12 cellular contexts compared by ENCODE assay signal in genomic region chr6:8080338-8081151, GRCh38. TPM values are rescaled to one million over a fixed set of nuclear protein-coding genes. Genes with fewer than 3 reads are reported as not detected.
DNase-seq lines count a peak whose midpoint lies in the region; TF ChIP-seq lines count a peak whose summit lies in the region.
"Had no signal": no experiment of that assay in that cellular context is flagged by ENCODE, and none has a peak within 500 bp of the region (broad histone marks: within the 10 kb centered on the region; RNA-seq: fewer than 3 reads in every experiment).

No MANE protein-coding gene starts in this region.

- no peak overlapping the region for H2BK120ac ChIP-seq in mesenchymal stem cell (ENCODE audit: low read depth, low read length)

- no peak for TF ChIP-seq POLR2A in NB4 (IDR thresholded peaks at IDR 0.05; ENCODE audit: extremely low read depth, insufficient read length)
- TF ChIP-seq POLR2A in testis (IDR thresholded peaks at IDR 0.05): no peak

- no peak overlapping the region for H3K23ac ChIP-seq in mesenchymal stem cell (ENCODE audit: low read length in 2 of 2)

- TF ChIP-seq CTCF in Caco-2 (IDR thresholded peaks at IDR 0.05; ENCODE audit: insufficient read depth in 1 of 2, low read depth in 1 of 2, low read length in 1 of 2, severe bottlenecking in 1 of 2, unreplicated experiment in 1 of 2) (no peak), NB4 (IDR thresholded peaks at IDR 0.05; ENCODE audit: low read depth, low read length) (no peak), choroid plexus epithelial cell (conservative IDR thresholded peaks at IDR 0.05; ENCODE audit: low read depth, low read length) (no peak), testis (IDR thresholded peaks at IDR 0.05) (no peak)

- H3K4me2 ChIP-seq in mesenchymal stem cell (ENCODE audit: low read length, poor library complexity, severe bottlenecking): peak overlapping the region; percentile 13

- H3K4me1 Mint-ChIP-seq in Caco-2 (ENCODE audit: low read depth, unreplicated experiment): peaks cover 47% of the 10 kb centered on the region

- peak overlapping the region; percentile 32 for H3K27ac Mint-ChIP-seq in Caco-2 (ENCODE audit: unreplicated experiment)
- H3K27ac Mint-ChIP-seq: T-cell had no signal

- peak overlapping the region; percentile 30 for H3K4me3 Mint-ChIP-seq in Caco-2 (ENCODE audit: unreplicated experiment)
- H3K4me3 Mint-ChIP-seq: immature natural killer cell, T-cell had no signal

- no peak overlapping the region for H2BK12ac ChIP-seq in mesenchymal stem cell (ENCODE audit: low read length in 2 of 2)

- H4K91ac ChIP-seq in mesenchymal stem cell (ENCODE audit: low read length): no peak overlapping the region

- BruUV-seq in Caco-2 (replicated peaks; lab: Mats Ljungman, UMichigan): no TSS peak

- H3K9me3 Mint-ChIP-seq in Caco-2 (ENCODE audit: unreplicated experiment): no peaks in the 10 kb centered on the region
- H3K9me3 Mint-ChIP-seq: immature natural killer cell, T-cell had no signal

- H3K36me3 ChIP-seq in Caco-2 (ENCODE audit: control insufficient read depth, insufficient read depth, low read length) (peaks cover 1% of the 10 kb centered on the region; the same call in 1 of the 2 replicates), mesenchymal stem cell (ENCODE audit: control insufficient read depth in 1 of 2, insufficient read depth in 2 of 2, low read depth in 1 of 2, low read length in 2 of 2) (no peaks in the 10 kb centered on the region), testis (ENCODE audit: low read depth, missing control alignments) (no peaks in the 10 kb centered on the region)

- DNase-seq in Caco-2 (peak; percentile 61 to 81), NB4 (ENCODE audit: low read depth) (peak; percentile 82), choroid plexus epithelial cell (ENCODE audit: low read depth) (peak; percentile 84), mesenchymal stem cell (peak; percentile 71), NCI-H1417 treated with DMSO at 0.1 percent for 48 hours (lab: John Stamatoyannopoulos, UW) (no peak), retina (no peak), testis (no peak), iPS-NIHi7 (ENCODE audit: extremely low spot score) (no peak)
- DNase-seq: immature natural killer cell, psoas muscle, T-cell had no signal

- H2BK5ac ChIP-seq in mesenchymal stem cell (ENCODE audit: low read depth, low read length, poor library complexity, severe bottlenecking): no peak overlapping the region

- 81% methylated on average over 3 of the region's 4 CpGs for WGBS in mesenchymal stem cell
- WGBS in testis, 2 donors: 64 to 70% methylated on average over 4 of the region's 4 CpGs

- CTCF ChIA-PET in Caco-2 (lab: Charles Lee): no interaction called here

- intact Hi-C loops in Caco-2 (cut with micrococcal nuclease; ENCODE audit: unreplicated experiment): loop anchor here (1.0 kb wide), 2 partner anchors 16 to 22 kb away; partner anchors contain the start of genes BLOC1S5 and EEF1E1
- intact Hi-C loops in testis (cut with DNase I; ENCODE audit: low total_unique reads): no loop called here

- H4K8ac ChIP-seq in mesenchymal stem cell (ENCODE audit: low read length): no peak overlapping the region

- H3K27ac ChIP-seq in mesenchymal stem cell (ENCODE audit: low read length, poor library complexity, severe bottlenecking) (peak overlapping the region; percentile 88), testis (no peak overlapping the region)
- H3K27ac ChIP-seq: coronary artery, psoas muscle had no signal

- H3K14ac ChIP-seq in mesenchymal stem cell (ENCODE audit: low read length in 2 of 2): no peak overlapping the region

- no peak overlapping the region for H3K4ac ChIP-seq in mesenchymal stem cell (ENCODE audit: low read depth in 1 of 2, low read length in 2 of 2)

- H3K4me3 ChIP-seq in Caco-2 (ENCODE audit: low read depth, low read length) (no peak overlapping the region), NB4 (ENCODE audit: low read depth, low read length) (no peak overlapping the region), choroid plexus epithelial cell (ENCODE audit: low read depth, low read length) (no peak overlapping the region), mesenchymal stem cell (ENCODE audit: insufficient read depth in 1 of 2, low read depth in 1 of 2, low read length in 2 of 2) (peak overlapping the region in 1 of 2 experiments; percentile 32), testis (no peak overlapping the region)
- H3K4me3 ChIP-seq: coronary artery, psoas muscle had no signal

- H3K9me3 ChIP-seq in Caco-2: no peaks in the 10 kb centered on the region
- H3K9me3 ChIP-seq in mesenchymal stem cell (ENCODE audit: control insufficient read depth, low read length): no peaks in the 10 kb centered on the region
- H3K9me3 ChIP-seq in testis: no peaks in the 10 kb centered on the region
- H3K9me3 ChIP-seq: psoas muscle had no signal

- H3K9ac ChIP-seq in mesenchymal stem cell (ENCODE audit: low read length): peak overlapping the region; percentile 74

- peaks cover 34% of the 10 kb centered on the region for H3K36me3 Mint-ChIP-seq in Caco-2 (ENCODE audit: insufficient read depth, unreplicated experiment)

- H3K4me1 ChIP-seq in Caco-2 (peaks cover 71% of the 10 kb centered on the region), mesenchymal stem cell (ENCODE audit: control insufficient read depth, insufficient read depth, low read depth, low read length) (peaks cover 8% of the 10 kb centered on the region), testis (peaks cover 9% of the 10 kb centered on the region)

- H3K27me3 ChIP-seq in Caco-2 (replicated peaks; ENCODE audit: control insufficient read depth, insufficient read depth, low read length): no peaks in the 10 kb centered on the region
- no peaks in the 10 kb centered on the region for H3K27me3 ChIP-seq in mesenchymal stem cell (ENCODE audit: control insufficient read depth in 1 of 2, insufficient read depth in 1 of 2, low read length in 2 of 2)
- H3K27me3 ChIP-seq in testis: no peaks in the 10 kb centered on the region

- peak overlapping the region; percentile 55 for H2AK5ac ChIP-seq in mesenchymal stem cell (ENCODE audit: low read length, severe bottlenecking)

- H3K18ac ChIP-seq in mesenchymal stem cell (ENCODE audit: low read depth in 1 of 2, low read length in 2 of 2): no peak overlapping the region

- H3K79me1 ChIP-seq in mesenchymal stem cell (replicated peaks; ENCODE audit: low read length, poor library complexity, severe bottlenecking): peaks cover 2% of the 10 kb centered on the region

- H2AFZ ChIP-seq in mesenchymal stem cell (ENCODE audit: low read depth, low read length): no peak overlapping the region

- no peak overlapping the region for H2BK15ac ChIP-seq in mesenchymal stem cell (ENCODE audit: low read depth, poor library complexity, severe bottlenecking)

- H3K27me3 Mint-ChIP-seq in Caco-2 (ENCODE audit: insufficient read depth, unreplicated experiment): no peaks in the 10 kb centered on the region
- H3K27me3 Mint-ChIP-seq: T-cell had no signal

- POLR2A ChIA-PET in Caco-2 (lab: Charles Lee): interaction anchor here (1.0 to 1.7 kb wide), 2 partner anchors 16 to 22 kb away, joined by 6 to 8 read pairs; partner anchors contain the start of genes BLOC1S5 and EEF1E1

RNA-seq across cellular contexts. Expression of gene BLOC1S5, which starts 16.4 kb away (rescaled TPM):
- total RNA-seq in Caco-2 (2022) (15.0 and 16.4 TPM in 2 replicates), testis (10 to 100 TPM; 10.9 to 12.1 TPM)
- polyA plus RNA-seq in mesenchymal stem cell (2013, experiment 1 of 2): 8.1 TPM
- polyA plus RNA-seq in mesenchymal stem cell (2013, experiment 2 of 2): 8.3 TPM
- 8.4 TPM for polyA plus RNA-seq in testis (ENCODE audit: insufficient read depth, low read depth, low replicate concordance)

RNA-seq across cellular contexts. Expression of gene EEF1E1, which starts 21.8 kb away (rescaled TPM):
- total RNA-seq in Caco-2 (2022) (60.3 TPM in 2 replicates), testis (10 to 100 TPM; 53.5 to 62.4 TPM)
- polyA plus RNA-seq in mesenchymal stem cell (2013, experiment 1 of 2): 35.3 TPM
- 41.3 TPM for polyA plus RNA-seq in mesenchymal stem cell (2013, experiment 2 of 2)
- polyA plus RNA-seq in testis (ENCODE audit: insufficient read depth, low read depth, low replicate concordance): 93.3 TPM

Comparison
In these comparisons a context has a peak if more than half of its experiments do, and no peak if none do; other contexts are left out.
1. DNase-seq: peak in Caco-2 (2 of 2), NB4 (single experiment), choroid plexus epithelial cell (single experiment) and mesenchymal stem cell (single experiment); none in NCI-H1417 treated with DMSO at 0.1 percent for 48 hours (single experiment), retina (single experiment), testis (single experiment) and iPS-NIHi7 (single experiment).